In the genomic region with DNA sequence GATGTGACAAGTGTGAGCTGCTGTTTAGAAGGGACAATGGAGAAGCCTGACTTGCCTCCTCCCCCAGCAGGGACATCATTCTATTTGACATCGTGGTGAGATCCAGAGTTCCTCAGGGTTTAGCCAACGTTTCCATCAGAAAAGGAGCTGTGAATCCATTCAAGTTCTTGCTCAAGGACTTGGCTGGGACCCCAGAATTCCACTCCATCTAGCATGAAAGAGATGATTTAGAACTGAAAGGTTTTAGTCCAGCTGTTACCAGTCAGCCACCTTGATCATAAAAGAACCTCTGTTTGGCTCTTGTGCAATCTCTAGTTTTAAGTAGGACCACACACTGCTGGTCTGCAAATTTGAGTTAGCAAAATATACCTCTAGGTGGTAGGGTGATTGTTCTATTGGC, we compare ENCODE assay signal across 15 cellular contexts.
DNase-seq lines count a peak whose midpoint lies in the region; ATAC-seq and TF ChIP-seq lines count a peak whose summit lies in the region.
"Had no signal": no experiment of that assay in that cellular context is flagged by ENCODE, and none has a peak within 500 bp of the region (broad histone marks: within the 10 kb centered on the region; RNA-seq: fewer than 3 reads in every experiment).

No MANE protein-coding gene starts in this region.

- H4K20me1 ChIP-seq in H9 (ENCODE audit: control insufficient read depth, insufficient read depth, insufficient read length), result no peaks in the 10 kb centered on the region

- H3K9me3 ChIP-seq in H9 (ENCODE audit: control insufficient read depth, low read depth, low read length), result no peaks in the 10 kb centered on the region
- H3K9me3 ChIP-seq in transverse colon, result no peaks in the 10 kb centered on the region
- H3K9me3 ChIP-seq: BE2C had no signal

- TF ChIP-seq CTCF in H9 (conservative IDR thresholded peaks at IDR 0.05) (no peak), MCF 10A (IDR thresholded peaks at IDR 0.05; ENCODE audit: unreplicated experiment) (no peak), transverse colon (IDR thresholded peaks at IDR 0.05) (no peak), GM13976 (IDR thresholded peaks at IDR 0.05; ENCODE audit: borderline replicate concordance, control extremely low read depth, extremely low read depth, insufficient read depth, missing control alignments) (no peak)

- no CpG with 5 or more reads among the region's 2 CpGs for WGBS in H9 (ENCODE audit: extremely low coverage, insufficient read length, low lambda C conversion rate)
- 41% methylated on average over 2 of the region's 2 CpGs; no CpG with 5 or more reads in 1 of the 2 donors for WGBS in transverse colon (ENCODE audit: low coverage in 1 of 2), 2 donors

- H3K27ac Mint-ChIP-seq in H9, result peak overlapping the region in 2 of 3 experiments; percentile 20 to 40; a peak in 1 of 7 replicates
- H3K27ac Mint-ChIP-seq in MCF 10A (ENCODE audit: low read depth, unreplicated experiment), result no peak overlapping the region
- no peak overlapping the region for H3K27ac Mint-ChIP-seq in immature natural killer cell
- H3K27ac Mint-ChIP-seq: activated naive CD4-positive, alpha-beta T cell treated with anti-CD3 and anti-CD28 coated beads, Interleukin-2, amount 50 U/mL, for 24 hours had no signal

- H3K4me1 Mint-ChIP-seq in H9, result peaks cover 17 to 23% of the 10 kb centered on the region in 2 experiments
- no peaks in the 10 kb centered on the region for H3K4me1 Mint-ChIP-seq in MCF 10A (ENCODE audit: insufficient read depth, unreplicated experiment)
- no peaks in the 10 kb centered on the region for H3K4me1 Mint-ChIP-seq in immature natural killer cell

- H3K23ac ChIP-seq in H9 (ENCODE audit: insufficient read length, low read depth, low read length), result no peak overlapping the region

- H2BK12ac ChIP-seq in H9 (ENCODE audit: insufficient read length, low read depth, low read length), result no peak overlapping the region

- H2BK15ac ChIP-seq in H9 (ENCODE audit: low read depth, low read length), result no peak overlapping the region

- CTCF ChIA-PET in MCF 10A (lab: Yijun Ruan, JAX), result interaction anchor here (0.5 to 1.0 kb wide), 3 partner anchors 71 to 181 kb away, joined by 3 read pairs; no protein-coding TSS in a partner anchor

- H3K27me3 Mint-ChIP-seq in H9 (ENCODE audit: low read depth) (no peaks in the 10 kb centered on the region; the same call in 1 of the 2 replicates), MCF 10A (ENCODE audit: insufficient read depth, unreplicated experiment) (no peaks in the 10 kb centered on the region), immature natural killer cell (ENCODE audit: low read depth in 3 of 3) (peaks cover 2 to 8% (median 5%) of the 10 kb centered on the region in 3 donors)
- H3K27me3 Mint-ChIP-seq: activated naive CD4-positive, alpha-beta T cell treated with anti-CD3 and anti-CD28 coated beads, Interleukin-2, amount 50 U/mL, for 24 hours had no signal

- no peaks in the 10 kb centered on the region for H3K79me1 ChIP-seq in H9 (ENCODE audit: insufficient read depth, low read depth, low read length, poor library complexity, severe bottlenecking)

- H3K9ac ChIP-seq in H9 (ENCODE audit: extremely low read depth, insufficient read length, low read length), result no peak overlapping the region

- H3K27me3 ChIP-seq in H9 (ENCODE audit: insufficient read depth, low read length), result no peaks in the 10 kb centered on the region
- H3K27me3 ChIP-seq in transverse colon, result no peaks in the 10 kb centered on the region
- H3K27me3 ChIP-seq: BE2C had no signal

- POLR2A ChIA-PET in MCF 10A (lab: Yijun Ruan, JAX), result no interaction called here

- no peak overlapping the region for H2BK120ac ChIP-seq in H9 (ENCODE audit: low read depth, low read length, poor library complexity, severe bottlenecking)

- no peaks in the 10 kb centered on the region for H3K36me3 Mint-ChIP-seq in H9 (ENCODE audit: insufficient read depth in 1 of 3, low read depth in 3 of 3)
- H3K36me3 Mint-ChIP-seq in MCF 10A (ENCODE audit: insufficient read depth, unreplicated experiment), result no peaks in the 10 kb centered on the region
- H3K36me3 Mint-ChIP-seq in immature natural killer cell, result no peaks in the 10 kb centered on the region
- H3K36me3 Mint-ChIP-seq: activated naive CD4-positive, alpha-beta T cell treated with anti-CD3 and anti-CD28 coated beads, Interleukin-2, amount 50 U/mL, for 24 hours had no signal

- H2AK5ac ChIP-seq in H9 (ENCODE audit: insufficient read length, low read length), result no peak overlapping the region

- H3K9me3 Mint-ChIP-seq in H9 (no peaks in the 10 kb centered on the region; a peak in 2 of 5 replicates), MCF 10A (ENCODE audit: unreplicated experiment) (peaks cover 3% of the 10 kb centered on the region), immature natural killer cell (no peaks in the 10 kb centered on the region)
- H3K9me3 Mint-ChIP-seq: activated naive CD4-positive, alpha-beta T cell treated with anti-CD3 and anti-CD28 coated beads, Interleukin-2, amount 50 U/mL, for 24 hours had no signal

- intact Hi-C loops in MCF 10A (cut with micrococcal nuclease), result no loop called here
- intact Hi-C loops in transverse colon (cut with DNase I; ENCODE audit: low total_unique reads), result no loop called here

- H3K27ac ChIP-seq in H9 (ENCODE audit: insufficient read length, low read depth, low read length) (no peak overlapping the region), transverse colon (peak overlapping the region in 1 of 4 donors; percentile 34)

- no peak overlapping the region for H2BK5ac ChIP-seq in H9 (ENCODE audit: insufficient read length, low read length)

- TF ChIP-seq EP300 in transverse colon (IDR thresholded peaks at IDR 0.05; ENCODE audit: low read depth), result no peak

- H3K4me3 ChIP-seq in transverse colon, result no peak overlapping the region

- no peak overlapping the region for H3K18ac ChIP-seq in H9 (ENCODE audit: insufficient read length, low read depth, low read length)

- no peak overlapping the region for H3K4ac ChIP-seq in H9 (ENCODE audit: low read depth, low read length)

- H3K4me3 Mint-ChIP-seq in H9, result no peak overlapping the region
- no peak overlapping the region for H3K4me3 Mint-ChIP-seq in MCF 10A (ENCODE audit: unreplicated experiment)
- H3K4me3 Mint-ChIP-seq in immature natural killer cell, result no peak overlapping the region
- H3K4me3 Mint-ChIP-seq: activated naive CD4-positive, alpha-beta T cell treated with anti-CD3 and anti-CD28 coated beads, Interleukin-2, amount 50 U/mL, for 24 hours had no signal

- H4K5ac ChIP-seq in H9 (ENCODE audit: insufficient read length, low read depth, low read length), result no peak overlapping the region

- DNase-seq in A172 (ENCODE audit: low spot score) (peak; percentile 51), H9 (no peak), MCF 10A (ENCODE audit: unreplicated experiment) (peak; percentile 48), iris pigment epithelial cell (ENCODE audit: low read depth) (peak; percentile 46), transverse colon (no peak), GM13976 (ENCODE audit: low spot score) (no peak), immature natural killer cell (no peak)
- DNase-seq: BE2C, cortex of kidney, GDM1, glutamatergic neuron, occipital lobe, OCI-M1 had no signal

- no peak overlapping the region for H3T11ph ChIP-seq in H9 (ENCODE audit: low read length)

- no peak overlapping the region for H4K91ac ChIP-seq in H9 (ENCODE audit: insufficient read length, low read depth, low read length)

- BruUV-seq in MCF 10A (replicated peaks; lab: Mats Ljungman, UMichigan), result no TSS peak

- H2AFZ ChIP-seq in H9 (ENCODE audit: low read length), result no peak overlapping the region

- H3K4me2 ChIP-seq in H9 (ENCODE audit: insufficient read depth, insufficient read length, low read length), result no peak overlapping the region

- no peak overlapping the region for H3K56ac ChIP-seq in H9 (ENCODE audit: insufficient read length, low read depth, low read length)

- no peak for TF ChIP-seq POLR2A in transverse colon (IDR thresholded peaks at IDR 0.05)

- no peaks in the 10 kb centered on the region for H3K36me3 ChIP-seq in transverse colon
- H3K36me3 ChIP-seq: BE2C had no signal

- H3K14ac ChIP-seq in H9 (ENCODE audit: insufficient read depth, low read length), result no peak overlapping the region

- no peaks in the 10 kb centered on the region for H3K23me2 ChIP-seq in H9 (ENCODE audit: insufficient read length, low read depth, low read length, poor library complexity, severe bottlenecking)

- no peak overlapping the region for H2BK20ac ChIP-seq in H9 (ENCODE audit: low read depth, low read length, poor library complexity, severe bottlenecking)

- H3K4me1 ChIP-seq in H9 (ENCODE audit: insufficient read depth, low read length), result no peaks in the 10 kb centered on the region
- H3K4me1 ChIP-seq in transverse colon, result peaks cover 0 to 17% (median 0%) of the 10 kb centered on the region in 4 donors
- H3K4me1 ChIP-seq: BE2C had no signal

- no peak for ATAC-seq in GM21825 (IDR thresholded peaks at IDR 0.05; ENCODE audit: unreplicated experiment)

- in situ Hi-C loops in transverse colon (cut with MboI; ENCODE audit: low pct_ligation_motif_present in 1 of 4, low pct_unique_long_range_greater_than_20kb in 1 of 4, low sequenced_read_pairs in 3 of 4) (no loop called here), GM13976 (cut with MboI; ENCODE audit: low sequenced_read_pairs, unreplicated experiment) (no loop called here)

- no peaks in the 10 kb centered on the region for H3K79me2 ChIP-seq in H9 (ENCODE audit: insufficient read depth, low read length)

- H4K8ac ChIP-seq in H9 (replicated peaks; ENCODE audit: insufficient read length, low read depth, low read length), result no peak overlapping the region

Comparison
In these comparisons a context has a peak if more than half of its experiments do, and no peak if none do; other contexts are left out.
1. DNase-seq: peak in A172 (single experiment), MCF 10A (single experiment) and iris pigment epithelial cell (single experiment); none in H9 (single experiment), transverse colon (single experiment), GM13976 (single experiment) and immature natural killer cell (0 of 3).
2. H3K27ac Mint-ChIP-seq: peak in H9 (2 of 3); none in MCF 10A (single experiment) and immature natural killer cell (0 of 6).